1 cellular context compared by ENCODE assay signal in the genomic region with DNA sequence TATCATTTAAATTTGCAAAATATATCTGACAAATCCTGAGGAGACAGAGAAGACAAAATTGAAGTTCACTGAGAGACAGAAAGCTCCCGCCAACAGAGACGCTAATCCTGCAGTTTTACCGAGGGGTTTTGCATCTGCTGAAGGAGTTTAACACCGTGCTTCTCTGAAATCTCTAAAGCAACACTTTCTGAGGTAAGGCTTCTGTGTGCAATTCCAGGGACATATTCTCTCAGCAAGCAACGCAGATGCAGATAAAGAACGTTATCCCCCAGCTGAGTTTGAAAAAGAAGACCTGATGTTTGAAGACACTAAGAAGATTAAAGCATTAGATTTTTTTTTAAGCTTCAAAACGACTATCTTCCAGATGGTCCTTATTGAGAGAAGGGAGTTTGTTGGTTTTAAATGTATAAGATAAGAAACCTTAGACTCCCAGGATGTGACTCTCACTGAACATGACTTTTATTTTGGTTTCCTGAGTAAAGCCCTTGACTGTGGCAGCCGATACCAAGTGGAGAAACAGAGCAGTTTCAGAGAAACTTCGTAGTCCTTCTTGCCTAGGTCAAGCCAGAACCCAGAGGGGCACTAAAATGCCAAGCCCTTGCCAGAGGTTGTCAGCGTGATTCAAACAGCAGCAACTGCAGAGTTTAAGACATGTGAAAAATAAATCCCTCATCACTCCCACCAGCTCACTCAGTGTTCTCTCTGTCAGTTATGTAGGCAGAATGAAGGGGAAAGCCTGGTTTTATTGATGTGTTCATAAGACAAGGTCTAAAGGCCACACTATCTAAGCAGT.
TF ChIP-seq lines count a peak whose summit lies in the region.

No MANE protein-coding gene starts in this region.

TF ChIP-seq in GM12878, 131 proteins besides CTCF, POLR2A, EP300 and RAD21 (continued from another document):
- TF ChIP-seq, protein P1, sequence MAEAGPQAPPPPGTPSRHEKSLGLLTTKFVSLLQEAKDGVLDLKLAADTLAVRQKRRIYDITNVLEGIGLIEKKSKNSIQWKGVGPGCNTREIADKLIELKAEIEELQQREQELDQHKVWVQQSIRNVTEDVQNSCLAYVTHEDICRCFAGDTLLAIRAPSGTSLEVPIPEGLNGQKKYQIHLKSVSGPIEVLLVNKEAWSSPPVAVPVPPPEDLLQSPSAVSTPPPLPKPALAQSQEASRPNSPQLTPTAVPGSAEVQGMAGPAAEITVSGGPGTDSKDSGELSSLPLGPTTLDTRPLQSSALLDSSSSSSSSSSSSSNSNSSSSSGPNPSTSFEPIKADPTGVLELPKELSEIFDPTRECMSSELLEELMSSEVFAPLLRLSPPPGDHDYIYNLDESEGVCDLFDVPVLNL (IDR thresholded peaks at IDR 0.05; ENCODE audit: low read depth, low read length): no peak
- no peak for TF ChIP-seq NRF1 (conservative IDR thresholded peaks at IDR 0.05; ENCODE audit: low read depth, low read length)
- TF ChIP-seq, protein P2, sequence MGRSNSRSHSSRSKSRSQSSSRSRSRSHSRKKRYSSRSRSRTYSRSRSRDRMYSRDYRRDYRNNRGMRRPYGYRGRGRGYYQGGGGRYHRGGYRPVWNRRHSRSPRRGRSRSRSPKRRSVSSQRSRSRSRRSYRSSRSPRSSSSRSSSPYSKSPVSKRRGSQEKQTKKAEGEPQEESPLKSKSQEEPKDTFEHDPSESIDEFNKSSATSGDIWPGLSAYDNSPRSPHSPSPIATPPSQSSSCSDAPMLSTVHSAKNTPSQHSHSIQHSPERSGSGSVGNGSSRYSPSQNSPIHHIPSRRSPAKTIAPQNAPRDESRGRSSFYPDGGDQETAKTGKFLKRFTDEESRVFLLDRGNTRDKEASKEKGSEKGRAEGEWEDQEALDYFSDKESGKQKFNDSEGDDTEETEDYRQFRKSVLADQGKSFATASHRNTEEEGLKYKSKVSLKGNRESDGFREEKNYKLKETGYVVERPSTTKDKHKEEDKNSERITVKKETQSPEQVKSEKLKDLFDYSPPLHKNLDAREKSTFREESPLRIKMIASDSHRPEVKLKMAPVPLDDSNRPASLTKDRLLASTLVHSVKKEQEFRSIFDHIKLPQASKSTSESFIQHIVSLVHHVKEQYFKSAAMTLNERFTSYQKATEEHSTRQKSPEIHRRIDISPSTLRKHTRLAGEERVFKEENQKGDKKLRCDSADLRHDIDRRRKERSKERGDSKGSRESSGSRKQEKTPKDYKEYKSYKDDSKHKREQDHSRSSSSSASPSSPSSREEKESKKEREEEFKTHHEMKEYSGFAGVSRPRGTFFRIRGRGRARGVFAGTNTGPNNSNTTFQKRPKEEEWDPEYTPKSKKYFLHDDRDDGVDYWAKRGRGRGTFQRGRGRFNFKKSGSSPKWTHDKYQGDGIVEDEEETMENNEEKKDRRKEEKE (IDR thresholded peaks at IDR 0.05): no peak
- no peak for TF ChIP-seq LARP7 (IDR thresholded peaks at IDR 0.05)
- no peak for TF ChIP-seq ZNF207 (IDR thresholded peaks at IDR 0.05; ENCODE audit: borderline replicate concordance)
- no peak for TF ChIP-seq YY1 (IDR thresholded peaks at IDR 0.05; ENCODE audit: low read depth, low read length)
- TF ChIP-seq MTA2 (IDR thresholded peaks at IDR 0.05; ENCODE audit: low read depth): no peak
- no peak for TF ChIP-seq PML (IDR thresholded peaks at IDR 0.05; ENCODE audit: low read length)
- no peak for TF ChIP-seq RFX5 (IDR thresholded peaks at IDR 0.05; ENCODE audit: low read depth, low read length)
- no peak for TF ChIP-seq FOXK2 (IDR thresholded peaks at IDR 0.05)
- TF ChIP-seq, protein P3, sequence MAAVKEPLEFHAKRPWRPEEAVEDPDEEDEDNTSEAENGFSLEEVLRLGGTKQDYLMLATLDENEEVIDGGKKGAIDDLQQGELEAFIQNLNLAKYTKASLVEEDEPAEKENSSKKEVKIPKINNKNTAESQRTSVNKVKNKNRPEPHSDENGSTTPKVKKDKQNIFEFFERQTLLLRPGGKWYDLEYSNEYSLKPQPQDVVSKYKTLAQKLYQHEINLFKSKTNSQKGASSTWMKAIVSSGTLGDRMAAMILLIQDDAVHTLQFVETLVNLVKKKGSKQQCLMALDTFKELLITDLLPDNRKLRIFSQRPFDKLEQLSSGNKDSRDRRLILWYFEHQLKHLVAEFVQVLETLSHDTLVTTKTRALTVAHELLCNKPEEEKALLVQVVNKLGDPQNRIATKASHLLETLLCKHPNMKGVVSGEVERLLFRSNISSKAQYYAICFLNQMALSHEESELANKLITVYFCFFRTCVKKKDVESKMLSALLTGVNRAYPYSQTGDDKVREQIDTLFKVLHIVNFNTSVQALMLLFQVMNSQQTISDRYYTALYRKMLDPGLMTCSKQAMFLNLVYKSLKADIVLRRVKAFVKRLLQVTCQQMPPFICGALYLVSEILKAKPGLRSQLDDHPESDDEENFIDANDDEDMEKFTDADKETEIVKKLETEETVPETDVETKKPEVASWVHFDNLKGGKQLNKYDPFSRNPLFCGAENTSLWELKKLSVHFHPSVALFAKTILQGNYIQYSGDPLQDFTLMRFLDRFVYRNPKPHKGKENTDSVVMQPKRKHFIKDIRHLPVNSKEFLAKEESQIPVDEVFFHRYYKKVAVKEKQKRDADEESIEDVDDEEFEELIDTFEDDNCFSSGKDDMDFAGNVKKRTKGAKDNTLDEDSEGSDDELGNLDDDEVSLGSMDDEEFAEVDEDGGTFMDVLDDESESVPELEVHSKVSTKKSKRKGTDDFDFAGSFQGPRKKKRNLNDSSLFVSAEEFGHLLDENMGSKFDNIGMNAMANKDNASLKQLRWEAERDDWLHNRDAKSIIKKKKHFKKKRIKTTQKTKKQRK (IDR thresholded peaks at IDR 0.05; ENCODE audit: low read depth, low read length): no peak
- TF ChIP-seq TCF7 (IDR thresholded peaks at IDR 0.05; ENCODE audit: borderline replicate concordance): no peak
- TF ChIP-seq, protein P4, sequence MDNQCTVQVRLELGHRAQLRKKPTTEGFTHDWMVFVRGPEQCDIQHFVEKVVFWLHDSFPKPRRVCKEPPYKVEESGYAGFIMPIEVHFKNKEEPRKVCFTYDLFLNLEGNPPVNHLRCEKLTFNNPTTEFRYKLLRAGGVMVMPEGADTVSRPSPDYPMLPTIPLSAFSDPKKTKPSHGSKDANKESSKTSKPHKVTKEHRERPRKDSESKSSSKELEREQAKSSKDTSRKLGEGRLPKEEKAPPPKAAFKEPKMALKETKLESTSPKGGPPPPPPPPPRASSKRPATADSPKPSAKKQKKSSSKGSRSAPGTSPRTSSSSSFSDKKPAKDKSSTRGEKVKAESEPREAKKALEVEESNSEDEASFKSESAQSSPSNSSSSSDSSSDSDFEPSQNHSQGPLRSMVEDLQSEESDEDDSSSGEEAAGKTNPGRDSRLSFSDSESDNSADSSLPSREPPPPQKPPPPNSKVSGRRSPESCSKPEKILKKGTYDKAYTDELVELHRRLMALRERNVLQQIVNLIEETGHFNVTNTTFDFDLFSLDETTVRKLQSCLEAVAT (IDR thresholded peaks at IDR 0.05): no peak
- TF ChIP-seq SPI1 (IDR thresholded peaks at IDR 0.05; ENCODE audit: borderline replicate concordance, insufficient read depth, low read depth, low read length): no peak
- no peak for TF ChIP-seq IKZF2 (IDR thresholded peaks at IDR 0.05)
